Comparison of ENCODE assay signal across 8 cellular contexts in the genomic region with DNA sequence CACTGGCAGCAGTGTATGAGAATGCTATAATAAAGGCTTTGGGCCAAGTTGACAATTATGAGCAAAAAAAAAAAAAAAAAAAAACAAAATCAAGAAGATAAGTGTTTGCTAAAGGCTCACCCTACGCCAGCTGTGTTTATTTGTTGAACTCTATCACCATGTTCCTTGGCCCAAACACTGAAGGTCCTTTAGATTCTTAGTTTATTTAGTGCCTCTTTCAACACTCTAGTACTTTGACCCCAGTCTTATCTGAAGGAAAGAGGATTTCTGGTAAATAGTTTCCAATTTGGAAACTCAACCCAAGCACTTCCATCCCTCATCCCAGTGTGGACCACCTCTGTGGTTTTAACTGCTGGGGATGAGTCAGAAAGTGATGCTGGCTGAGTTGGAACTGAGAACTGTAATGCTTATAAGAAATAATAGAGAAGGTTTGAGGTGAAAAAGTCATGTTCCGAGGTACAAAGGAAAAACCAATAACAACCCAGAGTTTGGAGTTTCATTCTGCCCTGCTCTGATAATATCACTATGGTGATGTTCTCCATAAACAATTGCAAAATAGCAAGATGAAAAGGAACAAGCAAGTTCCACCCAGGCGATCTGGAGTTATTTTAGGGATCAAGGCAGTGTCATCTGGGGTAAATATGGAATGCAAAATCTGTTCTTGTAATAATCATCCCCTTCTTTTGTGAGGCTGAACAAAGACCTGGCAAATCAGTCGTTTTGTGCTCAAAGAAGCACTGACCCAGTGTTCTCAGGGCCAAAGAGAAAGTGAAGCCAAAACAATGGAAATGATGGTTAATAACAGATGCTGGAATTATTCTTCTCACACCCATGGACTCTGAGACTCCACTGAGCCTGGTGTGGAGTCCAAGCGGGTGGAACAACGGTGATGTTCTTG. TPM values are rescaled to one million over a fixed set of nuclear protein-coding genes. Genes with fewer than 3 reads are reported as not detected.
A peak's percentile ranks its signal among the peaks of the same experiment; 100 is the strongest.
DNase-seq lines count a peak whose midpoint lies in the region; ATAC-seq and TF ChIP-seq lines count a peak whose summit lies in the region.

No MANE protein-coding gene starts in this region.

- BruUV-seq in Panc1 (replicated peaks; lab: Mats Ljungman, UMichigan): no TSS peak

- no peak overlapping the region for H3K4me3 ChIP-seq in Panc1 (ENCODE audit: low read depth in 2 of 2, low read length in 2 of 2)
- H3K4me3 ChIP-seq in fibroblast of villous mesenchyme (ENCODE audit: low read depth, low read length): no peak overlapping the region
- H3K4me3 ChIP-seq in retinal pigment epithelial cell (ENCODE audit: low read length): no peak overlapping the region

- ATAC-seq in Panc1 (no peak), GM21423 (IDR thresholded peaks at IDR 0.05; ENCODE audit: unreplicated experiment) (no peak), HG03095 (IDR thresholded peaks at IDR 0.05; ENCODE audit: unreplicated experiment) (no peak)

- intact Hi-C loops in Panc1 (cut with micrococcal nuclease; ENCODE audit: unreplicated experiment): no loop called here

- TF ChIP-seq CTCF in Panc1 (IDR thresholded peaks at IDR 0.05) (no peak), fibroblast of villous mesenchyme (IDR thresholded peaks at IDR 0.05; ENCODE audit: insufficient read depth, low read depth, low read length) (no peak), retinal pigment epithelial cell (conservative IDR thresholded peaks at IDR 0.05; ENCODE audit: low read depth, low read length) (no peak)

- in situ Hi-C loops in Caki2 (cut with HindIII; ENCODE audit: low pct_unique_long_range_greater_than_20kb, low sequenced_read_pairs) (no loop called here), Panc1 (cut with HindIII; ENCODE audit: low pct_unique_long_range_greater_than_20kb, low sequenced_read_pairs) (no loop called here)

- H3K27ac ChIP-seq in Panc1 (ENCODE audit: low read length): 0 out of 2 replicates have a peak overlapping the region, but pooled peaks have one; percentile 10

- H3K4me1 ChIP-seq in Panc1 (ENCODE audit: control insufficient read depth, insufficient read depth, low read length): no peaks in the 10 kb centered on the region

- H3K36me3 ChIP-seq in Panc1 (ENCODE audit: control insufficient read depth, insufficient read depth, low read length): no peaks in the 10 kb centered on the region

- POLR2A ChIA-PET in Panc1 (lab: Charles Lee): no interaction called here

- DNase-seq in Caki2 (ENCODE audit: low read depth) (peak; percentile 71), Panc1 (ENCODE audit: low read depth, low spot score) (no peak), fibroblast of villous mesenchyme (ENCODE audit: low read depth) (peak; percentile 99), retinal pigment epithelial cell (ENCODE audit: low read depth) (peak; percentile 29), NCI-H524 (lab: John Stamatoyannopoulos, UW) (no peak), NCI-H748 (lab: John Stamatoyannopoulos, UW; ENCODE audit: unreplicated experiment) (no peak)

- CTCF ChIA-PET in Panc1 (lab: Charles Lee): no interaction called here

- no peaks in the 10 kb centered on the region for H3K27me3 ChIP-seq in Panc1 (ENCODE audit: control insufficient read depth, insufficient read depth, low read length)

- H3K9me3 ChIP-seq in Panc1 (ENCODE audit: control insufficient read depth, insufficient read depth, low read depth, low read length): no peaks in the 10 kb centered on the region

RNA-seq across cellular contexts. Expression of a gene that starts 19.7 kb away (rescaled TPM):
- total RNA-seq in Caki2 (2014; rRNA removed; shearing (Covaris generic); ENCODE audit: low replicate concordance): 321 and 323 TPM in 2 replicates
- total RNA-seq in Panc1 (2021; ENCODE audit: unreplicated experiment): 491 TPM
- polyA plus RNA-seq in Panc1 (2012; ENCODE audit: insufficient read length): 494 TPM
- total RNA-seq in fibroblast of villous mesenchyme: 173 and 183 TPM in 2 replicates

Comparison
In these comparisons a context has a peak if more than half of its experiments do, and no peak if none do; other contexts are left out.
1. DNase-seq: peak in Caki2 (single experiment), fibroblast of villous mesenchyme (single experiment) and retinal pigment epithelial cell (single experiment); none in Panc1 (single experiment), NCI-H524 (0 of 2) and NCI-H748 (single experiment).